In genomic region chr12:3768911-3769447, GRCh38 we compare ENCODE assay signal across 27 cellular contexts. TPM values are rescaled to one million over a fixed set of nuclear protein-coding genes. Genes with fewer than 3 reads are reported as not detected.
"Had no signal": no experiment of that assay in that cellular context is flagged by ENCODE, and none has a peak within 500 bp of the region (broad histone marks: within the 10 kb centered on the region; RNA-seq: fewer than 3 reads in every experiment).

No MANE protein-coding gene starts in this region.

- DNase-seq: activated CD4-positive, alpha-beta memory T cell treated with anti-CD3 and anti-CD28 coated beads, Interleukin-2, amount 10 ng/mL, durations not matched to agents 7 days and 5 days; activated CD4-positive, alpha-beta T cell treated with anti-CD3 and anti-CD28 coated beads for 1 hour; activated CD4-positive, alpha-beta T cell treated with anti-CD3 and anti-CD28 coated beads for 48 hours; activated CD4-positive, CD25-positive, alpha-beta regulatory T cell; activated gamma-delta T cell; activated naive CD4-positive, alpha-beta T cell treated with Interleukin-2 at 50 U/mL for 16 hours; activated naive CD8-positive, alpha-beta T cell treated with anti-CD3 and anti-CD28 coated beads, Interleukin-2, amount 10 ng/mL, durations not matched to agents 7 days and 5 days; activated T-cell treated with anti-CD3 and anti-CD28 coated beads, Interleukin-2, amount 50 U/mL, for 1 hour; activated T-cell treated with anti-CD3 and anti-CD28 coated beads, Interleukin-2, amount 50 U/mL, for 72 hours; amygdala; NCI-H1105 treated with DMSO at 0.1 percent for 48 hours; NCI-H1436; NCI-H1694; NCI-H2029; NCI-H345; NCI-H524 treated with DMSO at 0.1 percent for 48 hours; SHP77; SJCRH30; T1000; WERI-Rb-1 had no signal

- ATAC-seq: activated T-cell treated with anti-CD3 and anti-CD28 coated beads, Interleukin-2, amount 50 U/mL, for 72 hours; Panc1 had no signal

- H3K9me3 ChIP-seq: ascending aorta, breast epithelium, SJCRH30 had no signal

- H3K4me3 Mint-ChIP-seq: activated CD4-positive, alpha-beta memory T cell treated with anti-CD3 and anti-CD28 coated beads, Interleukin-2, amount 10 ng/mL, durations not matched to agents 7 days and 5 days; activated naive CD4-positive, alpha-beta T cell treated with anti-CD3 and anti-CD28 coated beads, Interleukin-2, amount 50 U/mL, for 24 hours; activated naive CD8-positive, alpha-beta T cell treated with anti-CD3 and anti-CD28 coated beads, Interleukin-2, amount 10 ng/mL, durations not matched to agents 7 days and 5 days; activated T-cell treated with anti-CD3 and anti-CD28 coated beads, Interleukin-2, amount 50 U/mL, for 72 hours had no signal

- H3K4me3 ChIP-seq: ascending aorta, breast epithelium, SJCRH30, SK-N-MC had no signal

- H3K9me3 Mint-ChIP-seq: activated CD4-positive, alpha-beta memory T cell treated with anti-CD3 and anti-CD28 coated beads, Interleukin-2, amount 10 ng/mL, durations not matched to agents 7 days and 5 days; activated naive CD4-positive, alpha-beta T cell treated with anti-CD3 and anti-CD28 coated beads, Interleukin-2, amount 50 U/mL, for 24 hours; activated naive CD8-positive, alpha-beta T cell treated with anti-CD3 and anti-CD28 coated beads, Interleukin-2, amount 10 ng/mL, durations not matched to agents 7 days and 5 days; activated T-cell treated with anti-CD3 and anti-CD28 coated beads, Interleukin-2, amount 50 U/mL, for 72 hours; activated T-helper 2 cell treated with anti-CD3 and anti-CD28 coated beads, Interferon-gamma antibody, Interleukin-2, Interleukin-4, amounts not matched to agents 10 μg/mL and 5 μg/mL and 100 μg/mL, durations not matched to agents 14 hours and 24 hours and 36 hours had no signal

- H3K27me3 ChIP-seq: ascending aorta, breast epithelium, SJCRH30 had no signal

- H3K27me3 Mint-ChIP-seq: activated CD4-positive, alpha-beta memory T cell treated with anti-CD3 and anti-CD28 coated beads, Interleukin-2, amount 10 ng/mL, durations not matched to agents 7 days and 5 days; activated naive CD4-positive, alpha-beta T cell treated with anti-CD3 and anti-CD28 coated beads, Interleukin-2, amount 50 U/mL, for 24 hours had no signal

- H3K36me3 Mint-ChIP-seq: activated naive CD4-positive, alpha-beta T cell treated with anti-CD3 and anti-CD28 coated beads, Interleukin-2, amount 50 U/mL, for 24 hours had no signal

- H3K4me1 ChIP-seq: ascending aorta, breast epithelium had no signal

- H3K27ac Mint-ChIP-seq: activated CD4-positive, alpha-beta memory T cell treated with anti-CD3 and anti-CD28 coated beads, Interleukin-2, amount 10 ng/mL, durations not matched to agents 7 days and 5 days; activated naive CD4-positive, alpha-beta T cell treated with anti-CD3 and anti-CD28 coated beads, Interleukin-2, amount 50 U/mL, for 24 hours; activated naive CD8-positive, alpha-beta T cell treated with anti-CD3 and anti-CD28 coated beads, Interleukin-2, amount 10 ng/mL, durations not matched to agents 7 days and 5 days; activated T-cell treated with anti-CD3 and anti-CD28 coated beads, Interleukin-2, amount 50 U/mL, for 72 hours; activated T-helper 2 cell treated with anti-CD3 and anti-CD28 coated beads, Interferon-gamma antibody, Interleukin-2, Interleukin-4, amounts not matched to agents 10 μg/mL and 5 μg/mL and 100 μg/mL, durations not matched to agents 14 hours and 24 hours and 36 hours had no signal

- H3K27ac ChIP-seq: ascending aorta, breast epithelium, SJCRH30, SK-N-MC, WERI-Rb-1 had no signal

- H3K36me3 ChIP-seq: ascending aorta, breast epithelium, SJCRH30, WERI-Rb-1 had no signal

RNA-seq across cellular contexts. Expression of gene CRACR2A, which starts 16.1 kb away (rescaled TPM):
- total RNA-seq: M059J had no signal
